Comparison of ENCODE assay signal across 19 cellular contexts in the genomic region with DNA sequence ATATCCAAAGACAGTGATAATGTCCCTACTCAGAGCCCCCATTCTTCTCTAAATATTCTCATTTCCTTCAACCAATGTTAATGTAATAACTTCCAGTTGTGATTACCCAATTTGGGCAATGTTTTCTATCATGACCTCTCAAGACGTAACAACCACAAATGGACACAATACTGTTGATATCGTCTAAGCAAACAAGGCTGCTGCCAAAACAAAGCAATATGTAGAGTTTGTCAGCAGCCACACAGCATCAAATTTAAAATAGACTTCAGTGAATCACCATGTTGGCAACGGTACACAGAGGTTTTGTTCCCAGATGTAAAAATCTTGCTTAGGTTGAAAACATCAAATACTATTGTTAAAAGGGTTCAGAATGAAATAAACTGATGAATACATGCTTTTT.
DNase-seq lines count a peak whose midpoint lies in the region; ATAC-seq and TF ChIP-seq lines count a peak whose summit lies in the region.
"Had no signal": no experiment of that assay in that cellular context is flagged by ENCODE, and none has a peak within 500 bp of the region (broad histone marks: within the 10 kb centered on the region; RNA-seq: fewer than 3 reads in every experiment).

No MANE protein-coding gene starts in this region.

- no peak overlapping the region for H2AFZ ChIP-seq in fibroblast of lung (ENCODE audit: low read length)

- intact Hi-C loops in right cardiac atrium (cut with DNase I): no loop called here
- intact Hi-C loops in Right ventricle myocardium superior (cut with DNase I): no loop called here

- peak overlapping the region; percentile 22 for H3K4me3 ChIP-seq in right cardiac atrium (ENCODE audit: low read length)
- no peak overlapping the region for H3K4me3 ChIP-seq in fibroblast of lung (replicated peaks in 1 of 4; ENCODE audit: control extremely low read depth in 1 of 4, insufficient read depth in 1 of 4, low read depth in 3 of 4, low read length in 4 of 4)
- H3K4me3 ChIP-seq: A549 had no signal

- no peaks in the 10 kb centered on the region for H3K27me3 ChIP-seq in right cardiac atrium (ENCODE audit: control insufficient read depth, insufficient read depth)
- H3K27me3 ChIP-seq in fibroblast of lung (ENCODE audit: control insufficient read depth, insufficient read depth, low read length): no peaks in the 10 kb centered on the region
- H3K27me3 ChIP-seq: neutrophil had no signal

- no peaks in the 10 kb centered on the region for H4K20me1 ChIP-seq in fibroblast of lung (ENCODE audit: control insufficient read depth, extremely low read depth, insufficient read depth, low read length)

- DNase-seq in right cardiac atrium (no peak), Right ventricle myocardium superior (no peak), amniotic epithelial cell (ENCODE audit: low read depth) (peak; percentile 71), fibroblast of lung (ENCODE audit: low read depth in 2 of 2) (peak; percentile 86 to 88), NCI-H510A (lab: John Stamatoyannopoulos, UW) (no peak), activated gamma-delta T cell treated with Interleukin-2 at 50 U/mL for 16 hours (no peak)
- no peak for DNase-seq in stimulated activated CD4-positive, alpha-beta T cell treated with anti-CD3 and anti-CD28 coated beads, Interleukin-2, amount 100 ng/mL, for 48 hours
- DNase-seq: activated CD4-positive, CD25-positive, alpha-beta regulatory T cell treated with anti-CD3 and anti-CD28 coated beads, Interleukin-2, amount 50 U/mL, for 72 hours; cerebellar nuclear complex; NCI-H1694 treated with DMSO at 0.1 percent for 48 hours; NCI-H226; retina; SHP77 treated with DMSO at 0.1 percent for 48 hours; stimulated activated naive CD8-positive, alpha-beta T cell treated with anti-CD3 and anti-CD28 coated beads, Interleukin-15, amount 100 ng/mL, for 72 hours; T-helper 17 cell had no signal

- H3K9me3 ChIP-seq in right cardiac atrium (ENCODE audit: control insufficient read depth, low read length) (no peaks in the 10 kb centered on the region), fibroblast of lung (ENCODE audit: control insufficient read depth, insufficient read depth, low read depth, low read length) (no peaks in the 10 kb centered on the region)
- H3K9me3 ChIP-seq: A549, neutrophil had no signal

- H3K4me1 ChIP-seq in right cardiac atrium (ENCODE audit: control insufficient read depth, insufficient read depth, low read length): no peaks in the 10 kb centered on the region
- no peaks in the 10 kb centered on the region for H3K4me1 ChIP-seq in fibroblast of lung (ENCODE audit: control insufficient read depth, extremely low read depth, insufficient read depth, low read length)
- H3K4me1 ChIP-seq: A549 had no signal

- TF ChIP-seq CTCF in fibroblast of lung (conservative IDR thresholded peaks at IDR 0.05 in 1 of 2, IDR thresholded peaks at IDR 0.05 in 1 of 2; ENCODE audit: low read depth in 1 of 2, low read length in 2 of 2): no peak

- no peak overlapping the region for H3K9ac ChIP-seq in fibroblast of lung (ENCODE audit: insufficient read depth, low read length)

- H3K4me2 ChIP-seq in fibroblast of lung (ENCODE audit: extremely low read depth, insufficient read depth, low read length): no peak overlapping the region
- H3K4me2 ChIP-seq: A549 had no signal

- no peaks in the 10 kb centered on the region for H3K79me2 ChIP-seq in fibroblast of lung (ENCODE audit: control insufficient read depth, insufficient read depth, low read length)

- no peaks in the 10 kb centered on the region for H3K36me3 ChIP-seq in fibroblast of lung (ENCODE audit: control insufficient read depth, insufficient read depth, low read length)
- H3K36me3 ChIP-seq: neutrophil had no signal

- WGBS in right cardiac atrium: 31% methylated on average over 3 of the region's 3 CpGs

- ATAC-seq in right cardiac atrium: peak in 1 of 2 donors; percentile 59
- ATAC-seq in Right ventricle myocardium superior (ENCODE audit: poor library complexity): no peak
- no peak for ATAC-seq in HG02678 (IDR thresholded peaks at IDR 0.05; ENCODE audit: unreplicated experiment)
- ATAC-seq: A549; left lobe of liver; stimulated activated naive CD8-positive, alpha-beta T cell treated with anti-CD3 and anti-CD28 coated beads, Interleukin-15, amount 100 ng/mL, for 72 hours; T-helper 17 cell had no signal

- H3K27ac ChIP-seq in right cardiac atrium (ENCODE audit: low read length): no peak overlapping the region
- H3K27ac ChIP-seq in fibroblast of lung (ENCODE audit: insufficient read depth, low read length): no peak overlapping the region
- H3K27ac ChIP-seq: A549, neutrophil had no signal

Comparison
In these comparisons a context has a peak if more than half of its experiments do, and no peak if none do; other contexts are left out.
1. DNase-seq: peak in amniotic epithelial cell (single experiment) and fibroblast of lung (2 of 2); none in right cardiac atrium (0 of 3), Right ventricle myocardium superior (single experiment), stimulated activated CD4-positive, alpha-beta T cell treated with anti-CD3 and anti-CD28 coated beads, Interleukin-2, amount 100 ng/mL, for 48 hours (0 of 2), NCI-H510A (single experiment) and activated gamma-delta T cell treated with Interleukin-2 at 50 U/mL for 16 hours (single experiment).